In genomic region chr4:786861-787300, GRCh38 we compare ENCODE assay signal across 12 cellular contexts. TPM values are rescaled to one million over a fixed set of nuclear protein-coding genes. Genes with fewer than 3 reads are reported as not detected.
DNase-seq lines count a peak whose midpoint lies in the region; ATAC-seq and TF ChIP-seq lines count a peak whose summit lies in the region.
"Had no signal": no experiment of that assay in that cellular context is flagged by ENCODE, and none has a peak within 500 bp of the region (broad histone marks: within the 10 kb centered on the region; RNA-seq: fewer than 3 reads in every experiment).

No MANE protein-coding gene starts in this region.

- H3K27me3 ChIP-seq in heart left ventricle: peaks cover 19 to 57% (median 27%) of the 10 kb centered on the region in 9 donors
- no peaks in the 10 kb centered on the region for H3K27me3 ChIP-seq in aorta (ENCODE audit: control insufficient read depth in 1 of 2, insufficient read depth in 2 of 2, low read length in 1 of 2)

- DNase-seq in Right ventricle myocardium inferior (ENCODE audit: missing footprints) (peak; percentile 45), cardiac septum (ENCODE audit: low spot score) (no peak), heart left ventricle (peak in 3 of 5 donors; percentile 60 to 76 (median 63)), posterior vena cava (ENCODE audit: low spot score) (peak; percentile 84), aorta (peak; percentile 52 to 75), NOMO-1 treated with DMSO at 0.1 percent for 48 hours (lab: John Stamatoyannopoulos, UW; ENCODE audit: unreplicated experiment) (no peak), DMS53 (lab: John Stamatoyannopoulos, UW) (no peak)
- DNase-seq in stimulated activated naive CD8-positive, alpha-beta T cell treated with anti-CD3 and anti-CD28 coated beads, Interleukin-15, amount 100 ng/mL, for 72 hours: no peak
- DNase-seq: activated naive CD4-positive, alpha-beta T cell treated with anti-CD3 and anti-CD28 coated beads, Interleukin-2, amount 10 ng/mL, durations not matched to agents 7 days and 5 days; KBM-7; NK-92 treated with Interleukin-12 subunit alpha and Interleukin-12 subunit beta, amount 100 ng/mL, for 24 hours; trophoblast cell had no signal

- H3K9me3 ChIP-seq in heart left ventricle (no peaks in the 10 kb centered on the region), aorta (ENCODE audit: control insufficient read depth, low read length) (no peaks in the 10 kb centered on the region)

- no peak overlapping the region for H3K27ac Mint-ChIP-seq in stimulated activated naive CD8-positive, alpha-beta T cell treated with anti-CD3 and anti-CD28 coated beads, Interleukin-15, amount 100 ng/mL, for 72 hours
- H3K27ac Mint-ChIP-seq: activated naive CD4-positive, alpha-beta T cell treated with anti-CD3 and anti-CD28 coated beads, Interleukin-2, amount 10 ng/mL, durations not matched to agents 7 days and 5 days had no signal

- H3K4me1 Mint-ChIP-seq in stimulated activated naive CD8-positive, alpha-beta T cell treated with anti-CD3 and anti-CD28 coated beads, Interleukin-15, amount 100 ng/mL, for 72 hours: peaks cover 39% of the 10 kb centered on the region

- intact Hi-C loops in Right ventricle myocardium inferior (cut with DNase I): no loop called here
- intact Hi-C loops in cardiac septum (cut with DNase I): no loop called here
- intact Hi-C loops in heart left ventricle (cut with DNase I): loop anchor here in 2 of 10 donors (10.0 kb wide), 2 partner anchors 148 to 198 kb away; partner anchors contain the start of genes GAK (in 1 of the 2), IDUA (in 1 of the 2) and TMEM175 (in 1 of the 2)
- intact Hi-C loops in posterior vena cava (cut with DNase I): no loop called here
- intact Hi-C loops in aorta (cut with DNase I): loop anchor here (10.0 kb wide), 3 partner anchors 82 to 312 kb away; partner anchors contain the start of genes ATP5ME (in 1 of the 2), MYL5 (in 1 of the 2) and PCGF3 (in 1 of the 2)

- H3K4me1 ChIP-seq in heart left ventricle (peaks cover 4 to 46% (median 17%) of the 10 kb centered on the region in 12 donors), aorta (ENCODE audit: control insufficient read depth in 1 of 2, insufficient read depth in 2 of 2, low read length in 2 of 2) (peaks cover 0 to 2% of the 10 kb centered on the region in 2 donors)

- peaks cover 67% of the 10 kb centered on the region for H3K27me3 Mint-ChIP-seq in stimulated activated naive CD8-positive, alpha-beta T cell treated with anti-CD3 and anti-CD28 coated beads, Interleukin-15, amount 100 ng/mL, for 72 hours

- ATAC-seq in Right ventricle myocardium inferior: no peak
- peak in 1 of 4 donors; percentile 27 for ATAC-seq in heart left ventricle
- ATAC-seq in aorta (ENCODE audit: low FRiP score): peak; percentile 21
- no peak for ATAC-seq in stimulated activated naive CD8-positive, alpha-beta T cell treated with anti-CD3 and anti-CD28 coated beads, Interleukin-15, amount 100 ng/mL, for 72 hours

- H3K36me3 ChIP-seq in heart left ventricle (no peaks in the 10 kb centered on the region), aorta (ENCODE audit: control insufficient read depth in 1 of 2, insufficient read depth in 2 of 2, low read length in 1 of 2) (no peaks in the 10 kb centered on the region)

- peak in 5 of 12 donors; percentile 5 to 37 (median 31) for TF ChIP-seq CTCF in heart left ventricle (IDR thresholded peaks at IDR 0.05)

- peak overlapping the region in 11 of 12 donors; percentile 39 to 64 (median 52) for H3K4me3 ChIP-seq in heart left ventricle
- H3K4me3 ChIP-seq in aorta (ENCODE audit: low read length in 2 of 2): no peak overlapping the region

- peak in 1 of 2 donors; percentile 25 for TF ChIP-seq POLR2A in heart left ventricle (IDR thresholded peaks at IDR 0.05)

- no peak overlapping the region for H3K4me3 Mint-ChIP-seq in stimulated activated naive CD8-positive, alpha-beta T cell treated with anti-CD3 and anti-CD28 coated beads, Interleukin-15, amount 100 ng/mL, for 72 hours
- H3K4me3 Mint-ChIP-seq: activated naive CD4-positive, alpha-beta T cell treated with anti-CD3 and anti-CD28 coated beads, Interleukin-2, amount 10 ng/mL, durations not matched to agents 7 days and 5 days had no signal

- H3K9me3 Mint-ChIP-seq in stimulated activated naive CD8-positive, alpha-beta T cell treated with anti-CD3 and anti-CD28 coated beads, Interleukin-15, amount 100 ng/mL, for 72 hours: no peaks in the 10 kb centered on the region
- H3K9me3 Mint-ChIP-seq: activated naive CD4-positive, alpha-beta T cell treated with anti-CD3 and anti-CD28 coated beads, Interleukin-2, amount 10 ng/mL, durations not matched to agents 7 days and 5 days had no signal

- 19 to 46% (median 40%) methylated on average over 14 to 16 of the region's 16 CpGs for WGBS in heart left ventricle, 4 donors
- 42 to 62% methylated on average over 10 to 16 of the region's 16 CpGs for WGBS in aorta, 2 donors

- H3K27ac ChIP-seq in heart left ventricle (peak overlapping the region in 10 of 12 donors; percentile 3 to 77 (median 56)), aorta (ENCODE audit: low read depth in 1 of 2, low read length in 2 of 2) (no peak overlapping the region)

RNA-seq across cellular contexts. Expression of gene CPLX1, which starts 39.0 kb away (rescaled TPM):
- total RNA-seq in Right ventricle myocardium inferior (3.1 TPM), cardiac septum (9.4 TPM), heart left ventricle (1 to 10 TPM in 7 of 9 donors, under 1 TPM in 2; 0.75 to 7.0 (median 3.3) TPM), posterior vena cava (1 to 10 TPM; 2.5 to 5.1 TPM), aorta (10 to 100 TPM in 1 of 2 donors, 1 to 10 TPM in 1; 5.2 to 13.7 TPM)
- polyA plus RNA-seq in heart left ventricle (1 to 10 TPM; 1.5 to 5.9 TPM), aorta (under 1 TPM; 0.13 to 0.50 TPM)

Comparison
In these comparisons a context has a peak if more than half of its experiments do, and no peak if none do; other contexts are left out.
1. DNase-seq: peak in Right ventricle myocardium inferior (single experiment), heart left ventricle (3 of 5), posterior vena cava (single experiment) and aorta (2 of 2); none in cardiac septum (single experiment), stimulated activated naive CD8-positive, alpha-beta T cell treated with anti-CD3 and anti-CD28 coated beads, Interleukin-15, amount 100 ng/mL, for 72 hours (0 of 2), NOMO-1 treated with DMSO at 0.1 percent for 48 hours (single experiment) and DMS53 (single experiment).
2. H3K27ac ChIP-seq: peak in heart left ventricle (10 of 12); none in aorta (0 of 2).
3. H3K4me3 ChIP-seq: peak in heart left ventricle (11 of 12); none in aorta (0 of 2).
4. intact Hi-C loops: an anchor here in aorta (10.0 kb wide); none called in Right ventricle myocardium inferior, cardiac septum and posterior vena cava.